ENCODE assay signal across 7 cellular contexts in the genomic region with DNA sequence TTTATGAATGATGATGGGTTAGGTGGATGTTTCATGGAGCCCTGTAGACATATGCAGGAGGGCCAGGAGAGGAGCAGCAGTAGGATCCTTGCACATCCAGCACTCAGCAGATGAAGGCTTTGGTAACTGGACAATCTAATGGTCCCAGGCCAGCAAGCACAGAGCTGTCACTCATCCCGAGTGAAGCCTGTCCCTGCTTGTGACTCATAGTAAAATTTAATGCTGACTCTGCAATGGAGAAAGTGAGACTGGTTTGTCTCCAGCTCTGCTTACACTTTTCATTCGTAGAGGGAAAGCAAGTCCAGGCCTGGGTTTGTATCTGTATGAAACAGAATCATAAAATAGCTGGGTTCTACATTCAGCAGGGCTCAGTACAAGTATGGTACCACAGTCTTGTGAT.
"Had no signal": no experiment of that assay in that cellular context is flagged by ENCODE, and none has a peak within 500 bp of the region (broad histone marks: within the 10 kb centered on the region; RNA-seq: fewer than 3 reads in every experiment).

No MANE protein-coding gene starts in this region.

- DNase-seq: H9, HCEC 1CT, KBM-7 had no signal

- FAIRE-seq: H1, H54, HTR-8/SVneo had no signal

- H3K9me3 Mint-ChIP-seq: GM23338, H9 had no signal

- H2AFZ ChIP-seq: GM23338 had no signal

- H3K4me3 ChIP-seq: GM23338 had no signal

- H3K4me3 Mint-ChIP-seq: GM23338, H9 had no signal

- H3K4me2 ChIP-seq: GM23338 had no signal

- H3K27ac Mint-ChIP-seq: GM23338, H9 had no signal

- ATAC-seq: GM23338 had no signal

- H3K4me1 Mint-ChIP-seq: GM23338 had no signal
